Comparison of ENCODE assay signal across 23 cellular contexts in genomic region chr19:6074709-6075403, GRCh38. TPM values are rescaled to one million over a fixed set of nuclear protein-coding genes. Genes with fewer than 3 reads are reported as not detected.
DNase-seq lines count a peak whose midpoint lies in the region; ATAC-seq, FAIRE-seq and TF ChIP-seq lines count a peak whose summit lies in the region.
"Had no signal": no experiment of that assay in that cellular context is flagged by ENCODE, and none has a peak within 500 bp of the region (broad histone marks: within the 10 kb centered on the region; RNA-seq: fewer than 3 reads in every experiment).

No MANE protein-coding gene starts in this region.

- H3K9me3 ChIP-seq in GM23248 (ENCODE audit: low read depth) (no peaks in the 10 kb centered on the region), muscle layer of duodenum (ENCODE audit: control insufficient read depth in 1 of 2, low read length in 2 of 2) (no peaks in the 10 kb centered on the region), stomach (no peaks in the 10 kb centered on the region)
- H3K9me3 ChIP-seq: ovary had no signal

- H3K4me1 ChIP-seq in GM23248 (ENCODE audit: insufficient read depth) (peaks cover 39% of the 10 kb centered on the region), muscle layer of duodenum (ENCODE audit: control insufficient read depth in 1 of 2, insufficient read depth in 2 of 2, low read length in 2 of 2) (peaks cover 3 to 36% of the 10 kb centered on the region in 2 donors), stomach (peaks cover 3 to 13% (median 6%) of the 10 kb centered on the region in 4 donors)

- 80 to 85% methylated on average over 7 of the region's 7 CpGs for WGBS in GM23248 (ENCODE audit: low coverage in 1 of 2, low lambda C conversion rate in 2 of 2, missing lambda C conversion rate in 2 of 2), 2 experiments
- 80 to 86% (median 82%) methylated on average over 7 of the region's 7 CpGs for WGBS in stomach, 5 donors

- H3K9me2 ChIP-seq in GM23248 (ENCODE audit: insufficient read depth) = no peaks in the 10 kb centered on the region

- no peak overlapping the region for H3K9ac ChIP-seq in GM23248

- no peak for ATAC-seq in HG03196 (IDR thresholded peaks at IDR 0.05; ENCODE audit: unreplicated experiment)
- no peak for ATAC-seq in HG02938 (IDR thresholded peaks at IDR 0.05; ENCODE audit: unreplicated experiment)
- ATAC-seq: foreskin keratinocyte had no signal

- intact Hi-C loops in stomach (cut with DNase I; ENCODE audit: low total_unique reads) = no loop called here

- H3K4me3 ChIP-seq in GM23248 (no peak overlapping the region), bronchial epithelial cell (ENCODE audit: low read depth, low read length) (no peak overlapping the region), muscle layer of duodenum (ENCODE audit: low read depth in 1 of 2, low read length in 2 of 2) (no peak overlapping the region), stomach (no peak overlapping the region)
- H3K4me3 ChIP-seq: ovary had no signal

- no peak for TF ChIP-seq POLR2A in stomach (IDR thresholded peaks at IDR 0.05)

- H3K79me2 ChIP-seq in GM23248 (ENCODE audit: insufficient read depth) = peaks cover 11% of the 10 kb centered on the region; the same call in 1 of the 2 replicates

- TF ChIP-seq EP300 in stomach (IDR thresholded peaks at IDR 0.05) = no peak

- H4K20me1 ChIP-seq in GM23248 (ENCODE audit: insufficient read depth) = no peaks in the 10 kb centered on the region

- in situ Hi-C loops in GM23248 (cut with MboI) = no loop called here

- H3F3A ChIP-seq in GM23248 (ENCODE audit: insufficient read depth) = peaks cover 37% of the 10 kb centered on the region

- H2AFZ ChIP-seq in GM23248 = no peak overlapping the region

- no peak overlapping the region for H3K4me2 ChIP-seq in GM23248 (ENCODE audit: unreplicated experiment)

- H3K36me3 ChIP-seq in GM23248 (ENCODE audit: low read depth) (no peaks in the 10 kb centered on the region), bronchial epithelial cell (ENCODE audit: control insufficient read depth, insufficient read depth, low read length) (no peaks in the 10 kb centered on the region), muscle layer of duodenum (ENCODE audit: control insufficient read depth in 1 of 2, insufficient read depth in 2 of 2, low read length in 2 of 2) (no peaks in the 10 kb centered on the region), stomach (no peaks in the 10 kb centered on the region)
- H3K36me3 ChIP-seq: ovary had no signal

- TF ChIP-seq CTCF in bronchial epithelial cell (IDR thresholded peaks at IDR 0.05; ENCODE audit: insufficient read depth, low read length, severe bottlenecking) (no peak), stomach (IDR thresholded peaks at IDR 0.05) (no peak)

- FAIRE-seq in bronchial epithelial cell (lab: Jason Lieb, UNC) = peak; percentile 36
- FAIRE-seq: endometrium, small intestine had no signal

- DNase-seq in GM23248 (no peak), bronchial epithelial cell (ENCODE audit: low read depth) (no peak), stomach (no peak), NCI-H187 treated with DMSO at 0.1 percent for 48 hours (lab: John Stamatoyannopoulos, UW) (no peak), DMS114 treated with DMSO at 0.1 percent for 48 hours (lab: John Stamatoyannopoulos, UW; ENCODE audit: unreplicated experiment) (no peak)
- DNase-seq: ACHN; activated CD4-positive, alpha-beta T cell treated with anti-CD3 and anti-CD28 coated beads for 4 hours; activated CD8-positive, alpha-beta memory T cell treated with anti-CD3 and anti-CD28 coated beads, Interleukin-2, amount 50 U/mL, for 4 hours; activated gamma-delta T cell; amygdala; cerebellar nuclear complex; foreskin keratinocyte; kidney glomerular epithelial cell; NCI-H146; NCI-H226; small intestine; stimulated activated CD4-positive, alpha-beta T cell treated with anti-CD3 and anti-CD28 coated beads, Interleukin-4, amount 100 ng/mL, for 24 hours; substantia nigra had no signal

- H3K27ac ChIP-seq in GM23248 = peak overlapping the region; percentile 98
- H3K27ac ChIP-seq in muscle layer of duodenum (ENCODE audit: low read length) = peak overlapping the region; percentile 55
- peak overlapping the region in 4 of 5 donors; percentile 60 to 78 (median 72) for H3K27ac ChIP-seq in stomach
- H3K27ac ChIP-seq: foreskin keratinocyte, ovary had no signal

- H3K27me3 ChIP-seq in GM23248 (replicated peaks; ENCODE audit: insufficient read depth) (no peaks in the 10 kb centered on the region), bronchial epithelial cell (ENCODE audit: control insufficient read depth, insufficient read depth, low read length) (no peaks in the 10 kb centered on the region), muscle layer of duodenum (ENCODE audit: low read depth, low read length) (no peaks in the 10 kb centered on the region), stomach (no peaks in the 10 kb centered on the region)
- H3K27me3 ChIP-seq: foreskin keratinocyte, ovary had no signal

RNA-seq across cellular contexts. Expression of gene RFX2, which starts 35.4 kb away (rescaled TPM):
- 10.2 and 13.1 TPM in 2 replicates for total RNA-seq in GM23248 (2014; rRNA removed; shearing (Covaris generic))
- polyA plus RNA-seq in GM23248 (2016; fragmentation: Nextera tagmentation; extraction: Ambion mirVana) = 11.3 and 11.7 TPM in 2 replicates
- total RNA-seq in bronchial epithelial cell = 2.4 and 5.6 TPM in 2 replicates
- 100 to 1,000 TPM in 1 of 5 donors, 10 to 100 TPM in 1, 1 to 10 TPM in 3; 1.2 to 123 (median 8.9) TPM for total RNA-seq in stomach
- polyA plus RNA-seq in stomach = 1 to 10 TPM; 1.8 to 7.9 (median 6.4) TPM
